1 cellular context compared by ENCODE assay signal in genomic region chr1:3821934-3822307, GRCh38.
TF ChIP-seq lines count a peak whose summit lies in the region.

No MANE protein-coding gene starts in this region.

TF ChIP-seq in WTC11, 78 proteins besides CTCF, POLR2A, EP300 and RAD21 (continued from another document):
- TF ChIP-seq ZNF512 (CRISPR knock-in tag; IDR thresholded peaks at IDR 0.05; ENCODE audit: borderline replicate concordance) = no peak
- no peak for TF ChIP-seq STAT6 (CRISPR knock-in tag; conservative IDR thresholded peaks at IDR 0.05; ENCODE audit: low read depth)
- no peak for TF ChIP-seq ETV6 (CRISPR knock-in tag; IDR thresholded peaks at IDR 0.05)
